ENCODE assay signal across 2 cellular contexts in the genomic region with DNA sequence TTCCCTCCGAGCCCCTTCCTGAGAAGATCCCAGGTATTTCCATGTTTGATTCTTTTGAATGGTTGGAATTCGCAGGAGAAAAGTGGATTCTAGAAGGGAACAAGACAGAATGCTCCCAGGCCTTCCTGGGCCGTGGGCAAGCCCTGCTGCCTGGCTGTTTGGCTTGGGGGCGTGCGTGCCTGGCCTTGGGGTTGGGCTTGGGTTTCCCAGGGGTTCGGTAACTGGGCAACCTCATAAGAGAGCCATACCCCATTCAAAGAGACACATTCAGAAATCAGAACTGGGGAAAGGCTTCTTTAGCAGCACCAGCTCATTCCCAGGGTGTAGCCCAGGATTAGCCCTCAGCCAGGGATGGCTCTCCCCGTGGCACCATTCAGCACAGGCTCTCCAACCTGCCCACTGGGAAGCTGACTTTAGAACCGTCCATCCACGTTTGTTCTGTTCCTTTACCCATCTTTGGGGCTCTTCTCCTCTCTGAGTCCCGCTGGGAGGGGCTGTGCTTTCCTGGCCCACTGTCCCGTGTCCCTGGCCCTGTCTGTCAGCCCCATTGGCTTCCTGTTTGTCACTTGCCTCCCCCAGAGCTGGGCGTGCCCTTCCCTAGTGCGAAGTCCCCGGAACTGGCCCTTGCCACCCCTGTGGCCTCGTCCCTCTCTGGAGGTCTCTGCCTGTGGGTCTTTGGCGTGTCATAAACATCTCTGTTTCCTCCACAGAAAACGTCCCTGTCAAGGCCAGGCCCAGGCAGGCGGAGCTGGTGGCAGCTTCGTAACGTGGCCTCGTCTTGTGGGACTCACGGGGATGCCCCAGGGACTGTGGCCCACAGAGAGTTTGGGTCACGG.
TF ChIP-seq lines count a peak whose summit lies in the region.

No MANE protein-coding gene starts in this region.

TF ChIP-seq in SK-N-SH, 30 proteins besides CTCF, POLR2A, EP300 and RAD21:
- TF ChIP-seq, protein P1, sequence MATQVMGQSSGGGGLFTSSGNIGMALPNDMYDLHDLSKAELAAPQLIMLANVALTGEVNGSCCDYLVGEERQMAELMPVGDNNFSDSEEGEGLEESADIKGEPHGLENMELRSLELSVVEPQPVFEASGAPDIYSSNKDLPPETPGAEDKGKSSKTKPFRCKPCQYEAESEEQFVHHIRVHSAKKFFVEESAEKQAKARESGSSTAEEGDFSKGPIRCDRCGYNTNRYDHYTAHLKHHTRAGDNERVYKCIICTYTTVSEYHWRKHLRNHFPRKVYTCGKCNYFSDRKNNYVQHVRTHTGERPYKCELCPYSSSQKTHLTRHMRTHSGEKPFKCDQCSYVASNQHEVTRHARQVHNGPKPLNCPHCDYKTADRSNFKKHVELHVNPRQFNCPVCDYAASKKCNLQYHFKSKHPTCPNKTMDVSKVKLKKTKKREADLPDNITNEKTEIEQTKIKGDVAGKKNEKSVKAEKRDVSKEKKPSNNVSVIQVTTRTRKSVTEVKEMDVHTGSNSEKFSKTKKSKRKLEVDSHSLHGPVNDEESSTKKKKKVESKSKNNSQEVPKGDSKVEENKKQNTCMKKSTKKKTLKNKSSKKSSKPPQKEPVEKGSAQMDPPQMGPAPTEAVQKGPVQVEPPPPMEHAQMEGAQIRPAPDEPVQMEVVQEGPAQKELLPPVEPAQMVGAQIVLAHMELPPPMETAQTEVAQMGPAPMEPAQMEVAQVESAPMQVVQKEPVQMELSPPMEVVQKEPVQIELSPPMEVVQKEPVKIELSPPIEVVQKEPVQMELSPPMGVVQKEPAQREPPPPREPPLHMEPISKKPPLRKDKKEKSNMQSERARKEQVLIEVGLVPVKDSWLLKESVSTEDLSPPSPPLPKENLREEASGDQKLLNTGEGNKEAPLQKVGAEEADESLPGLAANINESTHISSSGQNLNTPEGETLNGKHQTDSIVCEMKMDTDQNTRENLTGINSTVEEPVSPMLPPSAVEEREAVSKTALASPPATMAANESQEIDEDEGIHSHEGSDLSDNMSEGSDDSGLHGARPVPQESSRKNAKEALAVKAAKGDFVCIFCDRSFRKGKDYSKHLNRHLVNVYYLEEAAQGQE (IDR thresholded peaks at IDR 0.05; ENCODE audit: low read depth, low read length), result no peak
- TF ChIP-seq, protein P2, sequence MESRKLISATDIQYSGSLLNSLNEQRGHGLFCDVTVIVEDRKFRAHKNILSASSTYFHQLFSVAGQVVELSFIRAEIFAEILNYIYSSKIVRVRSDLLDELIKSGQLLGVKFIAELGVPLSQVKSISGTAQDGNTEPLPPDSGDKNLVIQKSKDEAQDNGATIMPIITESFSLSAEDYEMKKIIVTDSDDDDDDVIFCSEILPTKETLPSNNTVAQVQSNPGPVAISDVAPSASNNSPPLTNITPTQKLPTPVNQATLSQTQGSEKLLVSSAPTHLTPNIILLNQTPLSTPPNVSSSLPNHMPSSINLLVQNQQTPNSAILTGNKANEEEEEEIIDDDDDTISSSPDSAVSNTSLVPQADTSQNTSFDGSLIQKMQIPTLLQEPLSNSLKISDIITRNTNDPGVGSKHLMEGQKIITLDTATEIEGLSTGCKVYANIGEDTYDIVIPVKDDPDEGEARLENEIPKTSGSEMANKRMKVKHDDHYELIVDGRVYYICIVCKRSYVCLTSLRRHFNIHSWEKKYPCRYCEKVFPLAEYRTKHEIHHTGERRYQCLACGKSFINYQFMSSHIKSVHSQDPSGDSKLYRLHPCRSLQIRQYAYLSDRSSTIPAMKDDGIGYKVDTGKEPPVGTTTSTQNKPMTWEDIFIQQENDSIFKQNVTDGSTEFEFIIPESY (IDR thresholded peaks at IDR 0.05; ENCODE audit: borderline replicate concordance, low read depth), result no peak
- TF ChIP-seq MEF2A (IDR thresholded peaks at IDR 0.05; ENCODE audit: borderline replicate concordance, low read depth) (no peak), JUND (IDR thresholded peaks at IDR 0.05) (no peak), EZH2phosphoT487 (IDR thresholded peaks at IDR 0.05; ENCODE audit: borderline replicate concordance, low read depth) (no peak)
TF ChIP-seq in SK-N-SH: peak in this region for 0.

TF ChIP-seq in SK-N-SH treated with all-trans-retinoic acid at 6 μM for 48 hours, 23 proteins besides CTCF, POLR2A, EP300 and RAD21:
- TF ChIP-seq, protein P3, sequence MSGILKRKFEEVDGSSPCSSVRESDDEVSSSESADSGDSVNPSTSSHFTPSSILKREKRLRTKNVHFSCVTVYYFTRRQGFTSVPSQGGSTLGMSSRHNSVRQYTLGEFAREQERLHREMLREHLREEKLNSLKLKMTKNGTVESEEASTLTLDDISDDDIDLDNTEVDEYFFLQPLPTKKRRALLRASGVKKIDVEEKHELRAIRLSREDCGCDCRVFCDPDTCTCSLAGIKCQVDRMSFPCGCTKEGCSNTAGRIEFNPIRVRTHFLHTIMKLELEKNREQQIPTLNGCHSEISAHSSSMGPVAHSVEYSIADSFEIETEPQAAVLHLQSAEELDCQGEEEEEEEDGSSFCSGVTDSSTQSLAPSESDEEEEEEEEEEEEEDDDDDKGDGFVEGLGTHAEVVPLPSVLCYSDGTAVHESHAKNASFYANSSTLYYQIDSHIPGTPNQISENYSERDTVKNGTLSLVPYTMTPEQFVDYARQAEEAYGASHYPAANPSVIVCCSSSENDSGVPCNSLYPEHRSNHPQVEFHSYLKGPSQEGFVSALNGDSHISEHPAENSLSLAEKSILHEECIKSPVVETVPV (CRISPR knock-in tag; IDR thresholded peaks at IDR 0.05), result no peak
- TF ChIP-seq ARNTL (CRISPR knock-in tag; IDR thresholded peaks at IDR 0.05; ENCODE audit: borderline replicate concordance, low read depth) (no peak), ZNF565 (CRISPR knock-in tag; conservative IDR thresholded peaks at IDR 0.05; ENCODE audit: low read depth) (no peak), ESRRG (CRISPR knock-in tag; IDR thresholded peaks at IDR 0.05) (no peak), ZC3H10 (CRISPR knock-in tag; IDR thresholded peaks at IDR 0.05) (no peak), ZNF8 (CRISPR knock-in tag; IDR thresholded peaks at IDR 0.05) (no peak), ZFP30 (CRISPR knock-in tag; IDR thresholded peaks at IDR 0.05) (no peak), ZFP3 (CRISPR knock-in tag; IDR thresholded peaks at IDR 0.05) (no peak)
- TF ChIP-seq, protein P4, sequence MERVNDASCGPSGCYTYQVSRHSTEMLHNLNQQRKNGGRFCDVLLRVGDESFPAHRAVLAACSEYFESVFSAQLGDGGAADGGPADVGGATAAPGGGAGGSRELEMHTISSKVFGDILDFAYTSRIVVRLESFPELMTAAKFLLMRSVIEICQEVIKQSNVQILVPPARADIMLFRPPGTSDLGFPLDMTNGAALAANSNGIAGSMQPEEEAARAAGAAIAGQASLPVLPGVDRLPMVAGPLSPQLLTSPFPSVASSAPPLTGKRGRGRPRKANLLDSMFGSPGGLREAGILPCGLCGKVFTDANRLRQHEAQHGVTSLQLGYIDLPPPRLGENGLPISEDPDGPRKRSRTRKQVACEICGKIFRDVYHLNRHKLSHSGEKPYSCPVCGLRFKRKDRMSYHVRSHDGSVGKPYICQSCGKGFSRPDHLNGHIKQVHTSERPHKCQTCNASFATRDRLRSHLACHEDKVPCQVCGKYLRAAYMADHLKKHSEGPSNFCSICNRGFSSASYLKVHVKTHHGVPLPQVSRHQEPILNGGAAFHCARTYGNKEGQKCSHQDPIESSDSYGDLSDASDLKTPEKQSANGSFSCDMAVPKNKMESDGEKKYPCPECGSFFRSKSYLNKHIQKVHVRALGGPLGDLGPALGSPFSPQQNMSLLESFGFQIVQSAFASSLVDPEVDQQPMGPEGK (CRISPR knock-in tag; IDR thresholded peaks at IDR 0.05; ENCODE audit: borderline replicate concordance), result no peak
TF ChIP-seq in SK-N-SH treated with all-trans-retinoic acid at 6 μM for 48 hours: peak in this region for 0.
